Comparison of ENCODE assay signal across 28 cellular contexts in the genomic region with DNA sequence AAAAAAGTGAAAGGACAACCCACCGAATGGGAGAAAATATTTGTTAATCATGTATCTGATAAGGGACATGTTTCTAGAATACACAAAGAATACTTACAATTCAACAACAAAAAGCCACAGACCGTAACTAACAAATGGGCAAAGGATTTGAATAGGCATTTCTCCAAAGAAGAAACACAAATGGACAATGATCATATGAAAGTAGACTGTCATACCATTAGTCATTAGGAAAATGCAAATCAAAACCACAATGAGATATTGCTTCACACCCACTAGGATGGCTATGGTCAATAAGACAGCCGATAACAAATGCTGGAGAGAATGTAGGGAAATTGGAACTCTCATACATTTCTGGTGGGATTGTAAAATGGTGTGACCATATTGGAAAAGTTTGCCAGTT.
"Had no signal": no experiment of that assay in that cellular context is flagged by ENCODE, and none has a peak within 500 bp of the region (broad histone marks: within the 10 kb centered on the region; RNA-seq: fewer than 3 reads in every experiment).

No MANE protein-coding gene starts in this region.

- H3K36me3 Mint-ChIP-seq: activated CD4-positive, alpha-beta memory T cell treated with anti-CD3 and anti-CD28 coated beads for 36 hours; activated CD8-positive, alpha-beta memory T cell treated with anti-CD3 and anti-CD28 coated beads, Interleukin-2, amount 10 ng/mL, durations not matched to agents 7 days and 5 days; activated naive CD4-positive, alpha-beta T cell treated with anti-CD3 and anti-CD28 coated beads, Interleukin-2, amount 10 ng/mL, durations not matched to agents 7 days and 5 days had no signal

- H3K4me2 ChIP-seq: PC-9 had no signal

- H3K27ac Mint-ChIP-seq: activated CD4-positive, alpha-beta memory T cell treated with anti-CD3 and anti-CD28 coated beads for 36 hours; activated CD8-positive, alpha-beta memory T cell treated with anti-CD3 and anti-CD28 coated beads, Interleukin-2, amount 10 ng/mL, durations not matched to agents 7 days and 5 days; activated naive CD4-positive, alpha-beta T cell treated with anti-CD3 and anti-CD28 coated beads, Interleukin-2, amount 10 ng/mL, durations not matched to agents 7 days and 5 days; activated naive CD8-positive, alpha-beta T cell; activated naive CD8-positive, alpha-beta T cell treated with anti-CD3 and anti-CD28 coated beads, Interleukin-2, amount 50 U/mL, for 24 hours had no signal

- H3K9me3 Mint-ChIP-seq: activated CD4-positive, alpha-beta memory T cell treated with anti-CD3 and anti-CD28 coated beads for 36 hours; activated naive CD4-positive, alpha-beta T cell treated with anti-CD3 and anti-CD28 coated beads, Interleukin-2, amount 10 ng/mL, durations not matched to agents 7 days and 5 days; activated naive CD8-positive, alpha-beta T cell treated with anti-CD3 and anti-CD28 coated beads, Interleukin-2, amount 50 U/mL, for 24 hours had no signal

- FAIRE-seq: RCC 7860, TTC549 had no signal

- H3K27ac ChIP-seq: PC-9 had no signal

- H2AFZ ChIP-seq: PC-9 had no signal

- ATAC-seq: activated CD8-positive, alpha-beta memory T cell treated with anti-CD3 and anti-CD28 coated beads, Interleukin-2, amount 10 ng/mL, durations not matched to agents 7 days and 5 days; activated naive CD8-positive, alpha-beta T cell treated with anti-CD3 and anti-CD28 coated beads, Interleukin-2, amount 50 U/mL, for 24 hours had no signal

- H3K4me3 ChIP-seq: PC-9 had no signal

- DNase-seq: activated CD4-positive, alpha-beta memory T cell treated with anti-CD3 and anti-CD28 coated beads for 36 hours; activated CD4-positive, alpha-beta T cell treated with anti-CD3 and anti-CD28 coated beads, Interleukin-2, amount 50 U/mL, for 1 hour; activated CD8-positive, alpha-beta memory T cell treated with anti-CD3 and anti-CD28 coated beads for 24 hours; activated CD8-positive, alpha-beta memory T cell treated with anti-CD3 and anti-CD28 coated beads, Interleukin-2, amount 10 ng/mL, durations not matched to agents 7 days and 5 days; activated CD8-positive, alpha-beta memory T cell treated with anti-CD3 and anti-CD28 coated beads, Interleukin-2, amount 50 U/mL, for 48 hours; activated effector memory CD4-positive, alpha-beta T cell treated with Interleukin-2 at 50 U/mL for 16 hours; activated naive CD4-positive, alpha-beta T cell treated with anti-CD3 and anti-CD28 coated beads, Interleukin-2, amount 10 ng/mL, durations not matched to agents 7 days and 5 days; activated naive CD8-positive, alpha-beta T cell treated with anti-CD3 and anti-CD28 coated beads, Interleukin-2, amount 50 U/mL, for 24 hours; activated T-cell treated with anti-CD3 and anti-CD28 coated beads, Interleukin-2, amount 50 U/mL, for 48 hours; anterior cingulate cortex; Karpas-422; KBM-7; MV-4-11; NCI-H1092; NCI-H1436 treated with DMSO at 0.1 percent for 48 hours; NCI-H1694 treated with DMSO at 0.1 percent for 48 hours; NCI-H2029 treated with DMSO at 0.1 percent for 48 hours; NCI-H2107; NCI-H2171; NCI-H2227 treated with DMSO at 0.1 percent for 48 hours; NCI-H446; NCI-H510A treated with DMSO at 0.1 percent for 48 hours; PC-9; Right ventricle myocardium superior; T1000 had no signal

- H3K4me3 Mint-ChIP-seq: activated CD4-positive, alpha-beta memory T cell treated with anti-CD3 and anti-CD28 coated beads for 36 hours; activated CD8-positive, alpha-beta memory T cell treated with anti-CD3 and anti-CD28 coated beads, Interleukin-2, amount 10 ng/mL, durations not matched to agents 7 days and 5 days; activated naive CD4-positive, alpha-beta T cell treated with anti-CD3 and anti-CD28 coated beads, Interleukin-2, amount 10 ng/mL, durations not matched to agents 7 days and 5 days; activated naive CD8-positive, alpha-beta T cell; activated naive CD8-positive, alpha-beta T cell treated with anti-CD3 and anti-CD28 coated beads, Interleukin-2, amount 50 U/mL, for 24 hours had no signal
